In the genomic region with DNA sequence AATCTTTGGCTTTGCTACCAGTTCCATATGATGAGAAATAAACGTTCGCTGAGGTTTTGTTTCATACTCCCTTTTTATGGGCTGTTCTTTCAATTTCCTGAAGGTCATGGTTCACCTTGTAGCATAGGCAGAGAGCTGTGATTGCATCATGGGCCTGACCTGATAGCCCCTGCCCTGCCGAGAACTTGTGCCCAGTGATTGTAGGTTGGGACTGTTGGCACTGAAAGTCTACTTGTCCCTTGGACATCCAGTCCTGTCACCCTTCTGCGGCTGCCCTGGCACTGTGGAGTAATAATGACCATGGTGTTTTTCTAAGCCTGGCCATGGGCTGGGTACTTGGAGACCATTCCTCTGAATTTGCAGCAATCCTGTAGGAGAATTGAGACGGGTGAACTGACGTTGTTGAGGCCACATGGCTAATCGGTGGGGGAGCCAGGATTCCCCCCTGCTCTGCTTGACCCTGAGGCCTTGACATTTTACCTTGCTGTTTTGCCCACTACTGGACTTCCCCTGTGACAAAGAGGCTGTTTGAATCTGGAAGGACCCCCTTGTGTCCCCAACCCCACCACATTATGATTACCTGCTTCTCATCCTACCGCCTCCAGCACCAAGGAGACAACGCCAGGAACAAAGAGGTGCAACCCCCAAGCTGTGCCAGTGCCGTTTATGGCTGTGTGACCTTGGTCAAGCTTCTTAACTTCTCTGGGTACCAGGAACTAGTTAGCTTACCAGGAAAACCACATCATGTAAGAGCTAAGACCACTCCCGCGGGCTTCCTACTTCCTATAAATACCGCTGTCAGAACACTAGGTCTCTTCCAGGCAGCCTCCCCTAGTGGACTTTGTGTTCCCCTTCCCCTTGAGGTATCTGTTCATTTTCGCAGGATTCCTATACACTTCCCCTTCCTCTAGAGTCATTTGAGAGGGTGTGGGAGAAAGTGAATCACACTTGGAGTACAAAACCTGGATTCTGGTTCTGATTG, we compare ENCODE assay signal across 1 cellular context.
TF ChIP-seq lines count a peak whose summit lies in the region.

No MANE protein-coding gene starts in this region.

TF ChIP-seq in GM23338, 12 proteins besides CTCF, POLR2A, EP300 and RAD21 (continued from another document):
- no peak for TF ChIP-seq EZH2 (IDR thresholded peaks at IDR 0.05; ENCODE audit: low read depth, unreplicated experiment)
- TF ChIP-seq POLR2AphosphoS5 (IDR thresholded peaks at IDR 0.05; ENCODE audit: low read depth): no peak; the same call in 1 of the 2 replicates
- TF ChIP-seq ZNF114 (CRISPR knock-in tag; IDR thresholded peaks at IDR 0.05): no peak
- TF ChIP-seq ZNF462 (CRISPR knock-in tag; IDR thresholded peaks at IDR 0.05): no peak
- TF ChIP-seq REST (IDR thresholded peaks at IDR 0.05; ENCODE audit: unreplicated experiment): no peak
- no peak for TF ChIP-seq EZH2phosphoT487 (IDR thresholded peaks at IDR 0.05; ENCODE audit: unreplicated experiment)
- no peak for TF ChIP-seq CREB1 (CRISPR knock-in tag; IDR thresholded peaks at IDR 0.05; ENCODE audit: low read depth)
